Comparison of ENCODE assay signal across 30 cellular contexts in genomic region chr5:79578876-79579275, GRCh38.
"Had no signal": no experiment of that assay in that cellular context is flagged by ENCODE, and none has a peak within 500 bp of the region (broad histone marks: within the 10 kb centered on the region; RNA-seq: fewer than 3 reads in every experiment).

No MANE protein-coding gene starts in this region.

- H3K27ac ChIP-seq: ascending aorta, left lung, lower lobe of right lung, testis, transverse colon, vagina, WERI-Rb-1 had no signal

- DNase-seq: activated CD4-positive, alpha-beta memory T cell treated with anti-CD3 and anti-CD28 coated beads for 36 hours; activated CD4-positive, alpha-beta T cell treated with anti-CD3 and anti-CD28 coated beads, Interleukin-2, amount 10 ng/mL, durations not matched to agents 24 days and 14 days; activated CD8-positive, alpha-beta memory T cell treated with anti-CD3 and anti-CD28 coated beads, Interleukin-2, amount 50 U/mL, for 4 hours; activated gamma-delta T cell; activated naive CD4-positive, alpha-beta T cell treated with anti-CD3 and anti-CD28 coated beads, Interleukin-2, amount 10 ng/mL, durations not matched to agents 7 days and 5 days; activated naive CD8-positive, alpha-beta T cell treated with anti-CD3 and anti-CD28 coated beads, Interleukin-2, amount 10 ng/mL, durations not matched to agents 7 days and 5 days; activated T-cell treated with anti-CD3 and anti-CD28 coated beads, Interleukin-2, amount 50 U/mL, for 1 hour; caudate nucleus; cortex of kidney; esophagus squamous epithelium; foreskin melanocyte; left lung; lower lobe of right lung; right cardiac atrium; stimulated activated CD4-positive, alpha-beta T cell treated with anti-CD3 and anti-CD28 coated beads, Interleukin-2, amount 100 ng/mL, for 48 hours; stimulated activated naive CD4-positive, alpha-beta T cell treated with Interleukin-2 at 50 U/mL for 16 hours; T-helper 1 cell; testis; transverse colon; WERI-Rb-1 had no signal

- H3K4me3 Mint-ChIP-seq: activated CD4-positive, alpha-beta memory T cell treated with anti-CD3 and anti-CD28 coated beads for 36 hours; activated CD4-positive, alpha-beta T cell treated with anti-CD3 and anti-CD28 coated beads, Interleukin-2, amount 10 ng/mL, durations not matched to agents 24 days and 14 days; activated naive CD4-positive, alpha-beta T cell treated with anti-CD3 and anti-CD28 coated beads, Interleukin-2, amount 10 ng/mL, durations not matched to agents 7 days and 5 days; activated naive CD8-positive, alpha-beta T cell treated with anti-CD3 and anti-CD28 coated beads, Interleukin-2, amount 10 ng/mL, durations not matched to agents 7 days and 5 days; activated T-helper 1 cell treated with anti-CD3 and anti-CD28 coated beads, Interleukin-12 subunit alpha, Interleukin-12 subunit beta, Interleukin-2, Interleukin-4 antibody, amounts not matched to agents 30 ng/mL and 10 ng/mL and 1 ng/mL, durations not matched to agents 14 hours and 24 hours and 36 hours; brain; natural killer cell treated with Interleukin-12 subunit alpha and Interleukin-12 subunit beta and Interleukin-15 and Interleukin-18, amount 100 ng/mL, for 72 hours; T-helper 2 cell treated with Interferon-gamma antibody and Interleukin-4, amounts not matched to agents 5 μg/mL and 100 μg/mL, for 36 hours had no signal

- FAIRE-seq: endothelial cell of umbilical vein, islet of Langerhans, TTC549 had no signal

- H3K27me3 ChIP-seq: ascending aorta, esophagus squamous epithelium, left lung, testis, transverse colon, vagina had no signal

- H3K9me3 ChIP-seq: ascending aorta, lower lobe of right lung, testis, vagina had no signal

- H3K4me1 Mint-ChIP-seq: activated CD4-positive, alpha-beta T cell treated with anti-CD3 and anti-CD28 coated beads, Interleukin-2, amount 10 ng/mL, durations not matched to agents 24 days and 14 days; activated naive CD4-positive, alpha-beta T cell treated with anti-CD3 and anti-CD28 coated beads, Interleukin-2, amount 10 ng/mL, durations not matched to agents 7 days and 5 days had no signal

- H3K4me1 ChIP-seq: ascending aorta, left lung, lower lobe of right lung, testis, transverse colon, vagina had no signal

- H3K9me3 Mint-ChIP-seq: activated T-helper 1 cell treated with anti-CD3 and anti-CD28 coated beads, Interleukin-12 subunit alpha, Interleukin-12 subunit beta, Interleukin-2, Interleukin-4 antibody, amounts not matched to agents 30 ng/mL and 10 ng/mL and 1 ng/mL, durations not matched to agents 14 hours and 24 hours and 36 hours had no signal

- ATAC-seq: activated CD4-positive, CD25-positive, alpha-beta regulatory T cell treated with anti-CD3 and anti-CD28 coated beads, Interleukin-2, amount 50 U/mL, for 24 hours; left lung; lower lobe of right lung; natural killer cell treated with Interleukin-12 subunit alpha and Interleukin-12 subunit beta and Interleukin-15 and Interleukin-18, amount 100 ng/mL, for 72 hours; right cardiac atrium had no signal

- H3K27ac Mint-ChIP-seq: activated CD4-positive, alpha-beta memory T cell treated with anti-CD3 and anti-CD28 coated beads for 36 hours; activated CD4-positive, alpha-beta T cell treated with anti-CD3 and anti-CD28 coated beads, Interleukin-2, amount 10 ng/mL, durations not matched to agents 24 days and 14 days; activated naive CD4-positive, alpha-beta T cell treated with anti-CD3 and anti-CD28 coated beads, Interleukin-2, amount 10 ng/mL, durations not matched to agents 7 days and 5 days; activated naive CD8-positive, alpha-beta T cell treated with anti-CD3 and anti-CD28 coated beads, Interleukin-2, amount 10 ng/mL, durations not matched to agents 7 days and 5 days; activated T-helper 1 cell treated with anti-CD3 and anti-CD28 coated beads, Interleukin-12 subunit alpha, Interleukin-12 subunit beta, Interleukin-2, Interleukin-4 antibody, amounts not matched to agents 30 ng/mL and 10 ng/mL and 1 ng/mL, durations not matched to agents 14 hours and 24 hours and 36 hours; brain; T-helper 2 cell treated with Interferon-gamma antibody and Interleukin-4, amounts not matched to agents 5 μg/mL and 100 μg/mL, for 36 hours had no signal

- H3K27me3 Mint-ChIP-seq: brain had no signal

- H3K36me3 ChIP-seq: ascending aorta, esophagus squamous epithelium, left lung, lower lobe of right lung, transverse colon, vagina, WERI-Rb-1 had no signal

- H3K36me3 Mint-ChIP-seq: activated CD4-positive, alpha-beta memory T cell treated with anti-CD3 and anti-CD28 coated beads for 36 hours; activated naive CD4-positive, alpha-beta T cell treated with anti-CD3 and anti-CD28 coated beads, Interleukin-2, amount 10 ng/mL, durations not matched to agents 7 days and 5 days; brain had no signal

- H3K4me3 ChIP-seq: ascending aorta, esophagus squamous epithelium, left lung, lower lobe of right lung, testis, transverse colon, vagina had no signal
